In genomic region chr16:75617121-75617520, GRCh38 we compare ENCODE assay signal across 1 cellular context.
TF ChIP-seq lines count a peak whose summit lies in the region.

No MANE protein-coding gene starts in this region.

TF ChIP-seq in GM12878, 131 proteins besides CTCF, POLR2A, EP300 and RAD21:
- TF ChIP-seq POLR2AphosphoS2 (IDR thresholded peaks at IDR 0.05; ENCODE audit: low read depth, low read length) (no peak), RUNX3 (IDR thresholded peaks at IDR 0.05; ENCODE audit: low read length) (peak; percentile 20; the same call in 1 of the 2 replicates)
